In the genomic region with DNA sequence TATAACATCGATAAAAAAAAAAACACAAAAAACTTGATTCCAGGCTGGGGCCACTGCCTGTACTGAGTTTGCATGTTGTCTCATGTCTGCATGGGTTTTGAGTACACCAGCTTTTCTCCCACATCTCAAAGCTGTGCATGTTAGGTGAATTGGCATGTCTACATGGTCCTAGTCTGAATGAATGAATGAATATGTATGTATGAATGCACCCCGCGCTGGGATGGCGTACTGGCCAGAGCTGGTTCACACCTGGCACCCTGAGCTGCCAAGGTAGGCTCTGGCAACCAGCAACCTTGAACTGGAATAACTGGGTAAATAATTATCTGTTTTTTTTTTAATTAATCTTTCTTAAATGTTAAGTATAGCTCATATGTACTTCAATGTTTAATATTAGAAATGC, we compare ENCODE assay signal across 24 cellular contexts.
"Had no signal": no experiment of that assay in that cellular context is flagged by ENCODE, and none has a peak within 500 bp of the region (broad histone marks: within the 10 kb centered on the region; RNA-seq: fewer than 3 reads in every experiment).

No MANE protein-coding gene starts in this region.

- H3K36me3 ChIP-seq: lower lobe of right lung, spleen, tibial nerve, vagina had no signal

- H3K27me3 Mint-ChIP-seq: naive thymus-derived CD8-positive, alpha-beta T cell; stimulated activated naive CD8-positive, alpha-beta T cell treated with anti-CD3 and anti-CD28 coated beads, Interleukin-15, amount 100 ng/mL, for 72 hours; type B pancreatic cell had no signal

- H3K27ac ChIP-seq: left lung, lower lobe of right lung, parathyroid adenoma, psoas muscle, skin epidermis, spleen, tibial nerve, vagina had no signal

- ATAC-seq: left colon; left lung; lower lobe of right lung; naive thymus-derived CD8-positive, alpha-beta T cell; psoas muscle; sciatic nerve; stimulated activated effector memory CD8-positive, alpha-beta T cell treated with anti-CD3 and anti-CD28 coated beads, Interleukin-12 subunit alpha, Interleukin-12 subunit beta, amount 100 ng/mL, for 72 hours; stimulated activated naive CD8-positive, alpha-beta T cell treated with anti-CD3 and anti-CD28 coated beads, Interleukin-15, amount 100 ng/mL, for 72 hours had no signal

- H3K4me3 ChIP-seq: left lung, lower lobe of right lung, psoas muscle, skin epidermis, spleen, tibial nerve, vagina had no signal

- H3K4me3 Mint-ChIP-seq: naive thymus-derived CD8-positive, alpha-beta T cell; nephron; neural crest cell; stimulated activated effector memory CD8-positive, alpha-beta T cell treated with anti-CD3 and anti-CD28 coated beads, Interleukin-12 subunit alpha, Interleukin-12 subunit beta, amount 100 ng/mL, for 72 hours; stimulated activated naive CD8-positive, alpha-beta T cell treated with anti-CD3 and anti-CD28 coated beads, Interleukin-15, amount 100 ng/mL, for 72 hours; type B pancreatic cell had no signal

- H3K27me3 ChIP-seq: left lung, spleen, tibial nerve, vagina had no signal

- H3K9me3 ChIP-seq: left lung, lower lobe of right lung, psoas muscle, spleen, tibial nerve, vagina had no signal

- DNase-seq: hippocampal formation; kidney; left colon; left lung; lower lobe of right lung; mammary epithelial cell; mesenchymal stem cell; naive thymus-derived CD8-positive, alpha-beta T cell; nucleus accumbens; psoas muscle; spleen; stimulated activated CD4-positive, alpha-beta T cell treated with anti-CD3 and anti-CD28 coated beads, Interleukin-4, amount 100 ng/mL, for 24 hours; stimulated activated naive CD4-positive, alpha-beta T cell treated with Interleukin-2 at 50 U/mL for 16 hours; stimulated activated naive CD8-positive, alpha-beta T cell treated with anti-CD3 and anti-CD28 coated beads, Interleukin-15, amount 100 ng/mL, for 72 hours; substantia nigra had no signal

- H3K27ac Mint-ChIP-seq: naive thymus-derived CD8-positive, alpha-beta T cell; nephron; stimulated activated effector memory CD8-positive, alpha-beta T cell treated with anti-CD3 and anti-CD28 coated beads, Interleukin-12 subunit alpha, Interleukin-12 subunit beta, amount 100 ng/mL, for 72 hours; stimulated activated naive CD8-positive, alpha-beta T cell treated with anti-CD3 and anti-CD28 coated beads, Interleukin-15, amount 100 ng/mL, for 72 hours; type B pancreatic cell had no signal

- H3K4me1 ChIP-seq: left lung, psoas muscle, spleen, vagina had no signal

- H3K4me1 Mint-ChIP-seq: naive thymus-derived CD8-positive, alpha-beta T cell; nephron; neural crest cell; stimulated activated naive CD8-positive, alpha-beta T cell treated with anti-CD3 and anti-CD28 coated beads, Interleukin-15, amount 100 ng/mL, for 72 hours had no signal

- H3K36me3 Mint-ChIP-seq: type B pancreatic cell had no signal
